Comparison of ENCODE assay signal across 25 cellular contexts in genomic region chr15:51533672-51534398, GRCh38.
"Had no signal": no experiment of that assay in that cellular context is flagged by ENCODE, and none has a peak within 500 bp of the region (broad histone marks: within the 10 kb centered on the region; RNA-seq: fewer than 3 reads in every experiment).

No MANE protein-coding gene starts in this region.

- H3K27me3 ChIP-seq: brain microvascular endothelial cell, esophagus muscularis mucosa, gastroesophageal sphincter, neural progenitor cell, transverse colon had no signal

- DNase-seq: activated CD4-positive, alpha-beta T cell treated with anti-CD3 and anti-CD28 coated beads, Interleukin-2, amount 10 ng/mL, durations not matched to agents 7 days and 5 days; activated CD8-positive, alpha-beta T cell treated with anti-CD3 and anti-CD28 coated beads, Interleukin-2, amount 10 ng/mL, durations not matched to agents 7 days and 5 days; activated gamma-delta T cell treated with Interleukin-2 at 50 U/mL for 16 hours; anterior cingulate cortex; brain microvascular endothelial cell; central memory CD4-positive, alpha-beta T cell; effector memory CD8-positive, alpha-beta T cell; head of caudate nucleus; hypothalamus; left ventricle myocardium superior; mammary epithelial cell; naive thymus-derived CD8-positive, alpha-beta T cell; posterior cingulate gyrus; stimulated activated CD4-positive, alpha-beta T cell treated with anti-CD3 and anti-CD28 coated beads, Interleukin-15, amount 100 ng/mL, for 24 hours; stimulated activated naive B cell treated with anti-CD40 and anti-IgM and Interleukin-4, amounts not matched to agents 10 μg/mL and 1 μg/mL and 100 μg/mL, for 72 hours; transverse colon had no signal

- H3K4me3 ChIP-seq: esophagus muscularis mucosa, gastroesophageal sphincter, neural progenitor cell, smooth muscle cell, transverse colon had no signal

- H3K4me1 Mint-ChIP-seq: activated CD4-positive, alpha-beta T cell treated with anti-CD3 and anti-CD28 coated beads, Interleukin-2, amount 10 ng/mL, durations not matched to agents 7 days and 5 days; activated naive CD4-positive, alpha-beta T cell treated with anti-CD3 and anti-CD28 coated beads, Interleukin-2, amount 50 U/mL, for 24 hours; mesothelial cell of epicardium; naive thymus-derived CD8-positive, alpha-beta T cell; neural progenitor cell; stimulated activated naive B cell treated with anti-CD40 and anti-IgM and Interleukin-4, amounts not matched to agents 10 μg/mL and 1 μg/mL and 100 μg/mL, for 72 hours had no signal

- H2AFZ ChIP-seq: neural progenitor cell had no signal

- H3K4me3 Mint-ChIP-seq: activated CD4-positive, alpha-beta T cell treated with anti-CD3 and anti-CD28 coated beads, Interleukin-2, amount 10 ng/mL, durations not matched to agents 7 days and 5 days; activated CD8-positive, alpha-beta T cell treated with anti-CD3 and anti-CD28 coated beads, Interleukin-2, amount 10 ng/mL, durations not matched to agents 7 days and 5 days; activated naive CD4-positive, alpha-beta T cell treated with anti-CD3 and anti-CD28 coated beads, Interleukin-2, amount 50 U/mL, for 24 hours; activated T-helper 1 cell treated with anti-CD3 and anti-CD28 coated beads, Interleukin-12 subunit alpha, Interleukin-12 subunit beta, Interleukin-2, Interleukin-4 antibody, amounts not matched to agents 30 ng/mL and 10 ng/mL and 1 ng/mL, durations not matched to agents 14 hours and 24 hours and 36 hours; effector memory CD8-positive, alpha-beta T cell; mesothelial cell of epicardium; naive thymus-derived CD8-positive, alpha-beta T cell; neural progenitor cell; stimulated activated naive B cell treated with anti-CD40 and anti-IgM and Interleukin-4, amounts not matched to agents 10 μg/mL and 1 μg/mL and 100 μg/mL, for 72 hours had no signal

- H3K4me2 ChIP-seq: neural progenitor cell, smooth muscle cell had no signal

- H3K9me3 Mint-ChIP-seq: activated T-helper 1 cell treated with anti-CD3 and anti-CD28 coated beads, Interleukin-12 subunit alpha, Interleukin-12 subunit beta, Interleukin-2, Interleukin-4 antibody, amounts not matched to agents 30 ng/mL and 10 ng/mL and 1 ng/mL, durations not matched to agents 14 hours and 24 hours and 36 hours; effector memory CD8-positive, alpha-beta T cell had no signal

- H3K27ac ChIP-seq: brain microvascular endothelial cell, esophagus muscularis mucosa, gastroesophageal sphincter, neural progenitor cell, transverse colon had no signal

- H3K27ac Mint-ChIP-seq: activated CD4-positive, alpha-beta T cell treated with anti-CD3 and anti-CD28 coated beads, Interleukin-2, amount 10 ng/mL, durations not matched to agents 7 days and 5 days; activated CD8-positive, alpha-beta T cell treated with anti-CD3 and anti-CD28 coated beads, Interleukin-2, amount 10 ng/mL, durations not matched to agents 7 days and 5 days; activated naive CD4-positive, alpha-beta T cell treated with anti-CD3 and anti-CD28 coated beads, Interleukin-2, amount 50 U/mL, for 24 hours; activated T-helper 1 cell treated with anti-CD3 and anti-CD28 coated beads, Interleukin-12 subunit alpha, Interleukin-12 subunit beta, Interleukin-2, Interleukin-4 antibody, amounts not matched to agents 30 ng/mL and 10 ng/mL and 1 ng/mL, durations not matched to agents 14 hours and 24 hours and 36 hours; mesothelial cell of epicardium; naive thymus-derived CD8-positive, alpha-beta T cell; neural progenitor cell; stimulated activated naive B cell treated with anti-CD40 and anti-IgM and Interleukin-4, amounts not matched to agents 10 μg/mL and 1 μg/mL and 100 μg/mL, for 72 hours had no signal

- ATAC-seq: activated CD4-positive, CD25-positive, alpha-beta regulatory T cell treated with anti-CD3 and anti-CD28 coated beads, Interleukin-2, amount 50 U/mL, for 24 hours; activated CD8-positive, alpha-beta T cell treated with anti-CD3 and anti-CD28 coated beads, Interleukin-2, amount 10 ng/mL, durations not matched to agents 7 days and 5 days; effector memory CD8-positive, alpha-beta T cell; gastroesophageal sphincter; left ventricle myocardium superior; naive thymus-derived CD8-positive, alpha-beta T cell; sciatic nerve; stimulated activated naive B cell treated with anti-CD40 and anti-IgM and Interleukin-4, amounts not matched to agents 10 μg/mL and 1 μg/mL and 100 μg/mL, for 72 hours had no signal

- H3K9ac ChIP-seq: neural progenitor cell had no signal

- H3K4me1 ChIP-seq: esophagus muscularis mucosa, gastroesophageal sphincter, neural progenitor cell, transverse colon had no signal

- H3K27me3 Mint-ChIP-seq: activated CD4-positive, alpha-beta T cell treated with anti-CD3 and anti-CD28 coated beads, Interleukin-2, amount 10 ng/mL, durations not matched to agents 7 days and 5 days; effector memory CD8-positive, alpha-beta T cell; naive thymus-derived CD8-positive, alpha-beta T cell; stimulated activated naive B cell treated with anti-CD40 and anti-IgM and Interleukin-4, amounts not matched to agents 10 μg/mL and 1 μg/mL and 100 μg/mL, for 72 hours had no signal

- H3K36me3 ChIP-seq: brain microvascular endothelial cell, neural progenitor cell had no signal
